In the genomic region with DNA sequence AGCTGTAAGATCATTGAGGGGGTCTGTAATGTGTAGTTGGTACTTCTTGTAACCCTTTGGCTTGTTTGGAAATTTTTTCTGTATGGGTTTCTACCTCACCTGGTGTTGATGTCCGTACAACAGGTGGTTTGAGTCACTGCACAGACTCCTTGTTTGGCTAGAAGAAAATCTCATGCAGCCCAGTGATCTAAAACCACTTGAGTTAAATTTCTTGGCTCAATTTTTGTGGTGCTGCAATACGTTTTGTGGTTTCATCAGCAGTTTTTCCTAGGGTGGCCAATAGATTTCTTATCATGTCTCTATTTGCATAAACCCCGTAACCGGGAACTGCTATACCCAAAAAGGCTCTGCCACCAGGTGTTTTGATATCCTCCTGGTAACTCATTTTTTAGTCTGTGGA, we compare ENCODE assay signal across 17 cellular contexts.
"Had no signal": no experiment of that assay in that cellular context is flagged by ENCODE, and none has a peak within 500 bp of the region (broad histone marks: within the 10 kb centered on the region; RNA-seq: fewer than 3 reads in every experiment).

No MANE protein-coding gene starts in this region.

- H3K27ac ChIP-seq: esophagus squamous epithelium, hepatocyte, skin epidermis had no signal

- H3K9me3 ChIP-seq: esophagus squamous epithelium had no signal

- H3K27ac Mint-ChIP-seq: effector memory CD8-positive, alpha-beta T cell; naive thymus-derived CD4-positive, alpha-beta T cell had no signal

- H3K27me3 Mint-ChIP-seq: naive thymus-derived CD4-positive, alpha-beta T cell had no signal

- H3K36me3 ChIP-seq: esophagus squamous epithelium had no signal

- H3K4me2 ChIP-seq: hepatocyte had no signal

- ATAC-seq: effector memory CD8-positive, alpha-beta T cell; left cardiac atrium; left ventricle myocardium superior; naive thymus-derived CD4-positive, alpha-beta T cell; sciatic nerve had no signal

- H3K4me3 ChIP-seq: esophagus squamous epithelium, hepatocyte, lung, skin epidermis had no signal

- H3K27me3 ChIP-seq: esophagus squamous epithelium, hepatocyte had no signal

- H3K9me3 Mint-ChIP-seq: effector memory CD8-positive, alpha-beta T cell had no signal

- DNase-seq: effector memory CD8-positive, alpha-beta T cell; esophagus squamous epithelium; foreskin melanocyte; head of caudate nucleus; kidney; left cardiac atrium; left ventricle myocardium superior; mesenchymal stem cell; naive thymus-derived CD4-positive, alpha-beta T cell; posterior cingulate gyrus; stimulated activated CD4-positive, alpha-beta T cell treated with anti-CD3 and anti-CD28 coated beads, Interleukin-2, amount 100 ng/mL, for 48 hours; stimulated activated naive CD4-positive, alpha-beta T cell treated with Interleukin-2 at 50 U/mL for 16 hours; trophoblast cell had no signal

- H2AFZ ChIP-seq: hepatocyte had no signal

- H3K4me3 Mint-ChIP-seq: effector memory CD8-positive, alpha-beta T cell; naive thymus-derived CD4-positive, alpha-beta T cell had no signal
